In the genomic region with DNA sequence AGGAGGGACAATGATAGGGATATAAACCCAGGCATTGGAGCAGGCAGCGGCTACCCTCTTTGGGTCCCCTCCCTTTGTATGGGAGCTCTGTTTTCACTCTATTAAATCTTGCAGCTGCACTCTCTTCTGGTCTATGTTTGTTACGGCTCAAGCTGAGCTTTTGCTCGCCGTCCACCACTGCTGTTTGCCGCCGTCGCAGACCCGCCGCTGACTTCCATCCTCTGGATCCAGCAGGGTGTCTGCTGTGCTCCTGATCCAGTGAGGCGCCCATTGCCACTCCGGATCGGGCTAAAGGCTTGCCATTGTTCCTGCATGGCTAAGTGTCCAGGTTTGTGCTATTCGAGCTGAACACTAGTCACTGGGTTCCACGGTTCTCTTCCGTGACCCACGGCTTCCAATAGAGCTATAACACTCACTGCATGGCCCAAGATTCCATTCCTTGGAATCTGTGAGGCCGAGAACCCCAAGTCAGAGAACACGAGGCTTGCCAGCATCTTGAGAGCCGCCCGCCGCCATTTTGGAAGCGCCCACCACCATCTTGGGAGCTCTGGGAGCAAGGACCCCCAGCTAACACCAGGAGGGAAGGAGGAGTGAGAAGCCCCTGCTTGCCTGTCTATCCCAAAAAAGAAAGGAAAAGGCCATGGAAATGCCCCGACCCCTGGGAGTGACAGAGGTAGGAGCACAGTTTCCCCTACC, we compare ENCODE assay signal across 12 cellular contexts. TPM values are rescaled to one million over a fixed set of nuclear protein-coding genes. Genes with fewer than 3 reads are reported as not detected.
"Had no signal": no experiment of that assay in that cellular context is flagged by ENCODE, and none has a peak within 500 bp of the region (broad histone marks: within the 10 kb centered on the region; RNA-seq: fewer than 3 reads in every experiment).

No MANE protein-coding gene starts in this region.

RNA-seq across cellular contexts. Expression of gene STARD6, which starts 29.3 kb away (rescaled TPM):
- total RNA-seq: activated CD4-positive, alpha-beta memory T cell treated with anti-CD3 and anti-CD28 coated beads, Interleukin-2, amount 10 ng/mL, durations not matched to agents 7 days and 5 days; activated CD4-positive, alpha-beta T cell treated with anti-CD3 and anti-CD28 coated beads, Interleukin-2, amount 10 ng/mL, durations not matched to agents 7 days and 5 days; activated naive CD4-positive, alpha-beta T cell treated with anti-CD3 and anti-CD28 coated beads, Interleukin-2, amount 50 U/mL, for 72 hours; activated naive CD8-positive, alpha-beta T cell treated with anti-CD3 and anti-CD28 coated beads, Interleukin-2, amount 10 ng/mL, durations not matched to agents 7 days and 5 days; ascending aorta; breast epithelium; cardiac muscle cell; colonic mucosa; epithelial cell of proximal tubule; esophagus mucosa; T-helper 1 cell treated with Interleukin-12 subunit alpha and Interleukin-12 subunit beta and Interleukin-4 antibody, amounts not matched to agents 30 ng/mL and 1 ng/mL, for 36 hours; WTC11 had no signal
- polyA plus RNA-seq: cardiac muscle cell had no signal
